ENCODE assay signal across 1 cellular context in genomic region chr1:38403667-38404066, GRCh38.
TF ChIP-seq lines count a peak whose summit lies in the region.

No MANE protein-coding gene starts in this region.

TF ChIP-seq in HepG2, 621 proteins besides CTCF, POLR2A, EP300 and RAD21:
- TF ChIP-seq KDM5B (CRISPR knock-in tag; IDR thresholded peaks at IDR 0.05; ENCODE audit: borderline replicate concordance) (no peak), ZNF75D (CRISPR knock-in tag; IDR thresholded peaks at IDR 0.05; ENCODE audit: borderline replicate concordance) (no peak), SMC3 (IDR thresholded peaks at IDR 0.05; ENCODE audit: low read length) (peak; percentile 56; the same call in 1 of the 2 replicates), STAG1 (CRISPR knock-in tag; IDR thresholded peaks at IDR 0.05) (peak; percentile 39; the same call in 1 of the 2 replicates), TFAP4 (IDR thresholded peaks at IDR 0.05; ENCODE audit: borderline replicate concordance, low read depth) (peak; percentile 31; the same call in 1 of the 2 replicates), MXD3 (CRISPR knock-in tag; IDR thresholded peaks at IDR 0.05) (no peak), ZNF292 (CRISPR knock-in tag; IDR thresholded peaks at IDR 0.05; ENCODE audit: borderline replicate concordance, low read depth) (no peak), ZNF574 (CRISPR knock-in tag; IDR thresholded peaks at IDR 0.05) (peak; percentile 80)
TF ChIP-seq in HepG2: peak in this region for 4.
